ENCODE assay signal across 1 cellular context in genomic region chr2:73101626-73102256, GRCh38.
TF ChIP-seq lines count a peak whose summit lies in the region.

No MANE protein-coding gene starts in this region.

TF ChIP-seq in WTC11, 78 proteins besides CTCF, POLR2A, EP300 and RAD21 (continued from another document):
- TF ChIP-seq, protein P1, sequence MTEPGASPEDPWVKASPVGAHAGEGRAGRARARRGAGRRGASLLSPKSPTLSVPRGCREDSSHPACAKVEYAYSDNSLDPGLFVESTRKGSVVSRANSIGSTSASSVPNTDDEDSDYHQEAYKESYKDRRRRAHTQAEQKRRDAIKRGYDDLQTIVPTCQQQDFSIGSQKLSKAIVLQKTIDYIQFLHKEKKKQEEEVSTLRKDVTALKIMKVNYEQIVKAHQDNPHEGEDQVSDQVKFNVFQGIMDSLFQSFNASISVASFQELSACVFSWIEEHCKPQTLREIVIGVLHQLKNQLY (CRISPR knock-in tag; IDR thresholded peaks at IDR 0.05) = no peak
- TF ChIP-seq USF2 (CRISPR knock-in tag; IDR thresholded peaks at IDR 0.05) (no peak), ATF1 (CRISPR knock-in tag; IDR thresholded peaks at IDR 0.05) (no peak), TEAD4 (CRISPR knock-in tag; IDR thresholded peaks at IDR 0.05) (no peak), GABPB1 (CRISPR knock-in tag; IDR thresholded peaks at IDR 0.05) (no peak), CREM (CRISPR knock-in tag; IDR thresholded peaks at IDR 0.05) (no peak), TCF7 (CRISPR knock-in tag; IDR thresholded peaks at IDR 0.05; ENCODE audit: low read depth) (no peak), OVOL2 (CRISPR knock-in tag; IDR thresholded peaks at IDR 0.05; ENCODE audit: borderline replicate concordance) (no peak), FOXJ3 (CRISPR knock-in tag; IDR thresholded peaks at IDR 0.05; ENCODE audit: borderline replicate concordance) (no peak), IRF2 (CRISPR knock-in tag; IDR thresholded peaks at IDR 0.05; ENCODE audit: borderline replicate concordance, low read depth) (no peak)
- TF ChIP-seq, protein P2, sequence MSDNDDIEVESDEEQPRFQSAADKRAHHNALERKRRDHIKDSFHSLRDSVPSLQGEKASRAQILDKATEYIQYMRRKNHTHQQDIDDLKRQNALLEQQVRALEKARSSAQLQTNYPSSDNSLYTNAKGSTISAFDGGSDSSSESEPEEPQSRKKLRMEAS (CRISPR knock-in tag; IDR thresholded peaks at IDR 0.05) = no peak
